13 cellular contexts compared by ENCODE assay signal in the genomic region with DNA sequence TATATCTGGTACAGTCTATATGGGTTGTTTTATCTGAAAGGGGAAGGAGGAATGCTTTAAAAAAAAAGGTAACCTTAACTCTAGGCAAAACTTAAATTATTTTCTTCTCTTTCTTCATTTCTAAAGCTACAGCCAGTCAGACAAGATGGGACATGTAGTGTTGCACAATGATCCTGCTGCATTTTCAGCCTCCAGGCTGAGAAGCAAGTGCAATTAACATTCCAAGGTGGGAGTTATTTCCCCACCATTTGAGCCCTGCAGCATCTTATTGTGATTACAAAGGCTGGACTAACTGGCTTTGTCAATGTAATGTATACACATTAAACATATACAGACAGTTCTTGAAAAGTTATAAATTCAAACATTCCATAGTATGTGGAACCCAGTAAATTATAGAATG. TPM values are rescaled to one million over a fixed set of nuclear protein-coding genes. Genes with fewer than 3 reads are reported as not detected.
DNase-seq lines count a peak whose midpoint lies in the region; ATAC-seq, FAIRE-seq and TF ChIP-seq lines count a peak whose summit lies in the region.
"Had no signal": no experiment of that assay in that cellular context is flagged by ENCODE, and none has a peak within 500 bp of the region (broad histone marks: within the 10 kb centered on the region; RNA-seq: fewer than 3 reads in every experiment).

No MANE protein-coding gene starts in this region.

- H3K27me3 ChIP-seq in HepG2 (ENCODE audit: control insufficient read depth in 1 of 2, insufficient read depth in 2 of 2, low read length in 2 of 2), result no peaks in the 10 kb centered on the region
- H3K27me3 ChIP-seq in right lobe of liver, result no peaks in the 10 kb centered on the region
- no peaks in the 10 kb centered on the region for H3K27me3 ChIP-seq in RWPE2 (ENCODE audit: insufficient read depth, poor library complexity, severe bottlenecking)
- H3K27me3 ChIP-seq: transverse colon had no signal

- H3K36me3 ChIP-seq in HepG2 (replicated peaks in 1 of 2; ENCODE audit: control insufficient read depth in 1 of 2, insufficient read depth in 2 of 2, low read length in 2 of 2) (no peaks in the 10 kb centered on the region), right lobe of liver (no peaks in the 10 kb centered on the region), RWPE2 (ENCODE audit: low read depth) (no peaks in the 10 kb centered on the region)
- H3K36me3 ChIP-seq: transverse colon had no signal

- H4K20me1 ChIP-seq in HepG2 (ENCODE audit: insufficient read depth, low read length), result no peaks in the 10 kb centered on the region

- TF ChIP-seq CTCF in HepG2 (CRISPR knock-in tag; IDR thresholded peaks at IDR 0.05), result no peak
- TF ChIP-seq CTCF in right lobe of liver (IDR thresholded peaks at IDR 0.05), result no peak
- no peak for TF ChIP-seq CTCF in RWPE2 (IDR thresholded peaks at IDR 0.05; ENCODE audit: poor library complexity, severe bottlenecking)
- TF ChIP-seq CTCF in fibroblast of the aortic adventitia (IDR thresholded peaks at IDR 0.05; ENCODE audit: insufficient read depth, low read length), result no peak

- H3K9me3 ChIP-seq in HepG2 (ENCODE audit: low read length) (no peaks in the 10 kb centered on the region), right lobe of liver (no peaks in the 10 kb centered on the region), RWPE2 (ENCODE audit: severe bottlenecking) (no peaks in the 10 kb centered on the region)
- H3K9me3 ChIP-seq: transverse colon had no signal

- POLR2A ChIA-PET in HepG2 (lab: Yijun Ruan, JAX), result no interaction called here

- intact Hi-C loops in HepG2 (cut with micrococcal nuclease; ENCODE audit: unreplicated experiment) (no loop called here), right lobe of liver (cut with DNase I) (no loop called here)

- TF ChIP-seq EP300 in HepG2 (IDR thresholded peaks at IDR 0.05; ENCODE audit: low read depth in 2 of 2, low read length in 2 of 2), result no peak
- no peak for TF ChIP-seq EP300 in HepG2 (CRISPR knock-in tag; IDR thresholded peaks at IDR 0.05; ENCODE audit: borderline replicate concordance)

- H3K9ac ChIP-seq in HepG2 (ENCODE audit: insufficient read depth, low read depth, low read length), result no peak overlapping the region
- H3K9ac ChIP-seq: parathyroid adenoma had no signal

- TF ChIP-seq RAD21 in HepG2 (CRISPR knock-in tag; IDR thresholded peaks at IDR 0.05), result no peak

- BruUV-seq in HepG2 (replicated peaks; lab: Mats Ljungman, UMichigan), result no TSS peak

- DNase-seq in HepG2 (ENCODE audit: low spot score) (no peak), right lobe of liver (no peak), RWPE2 (ENCODE audit: low spot score) (peak; percentile 67), fibroblast of the aortic adventitia (ENCODE audit: low read depth) (peak; percentile 49), activated gamma-delta T cell (lab: John Stamatoyannopoulos, UW) (no peak), mucosa of gallbladder (ENCODE audit: low spot score) (no peak)
- DNase-seq: activated naive CD4-positive, alpha-beta T cell treated with anti-CD3 and anti-CD28 coated beads, Interleukin-2, amount 50 U/mL, for 16 hours; DMS53; NCI-H1417; transverse colon had no signal

- H3K4me1 ChIP-seq in HepG2 (ENCODE audit: insufficient read depth, low read length) (peaks cover 15% of the 10 kb centered on the region), right lobe of liver (no peaks in the 10 kb centered on the region), RWPE2 (ENCODE audit: insufficient read depth, poor library complexity, severe bottlenecking) (peaks cover 43% of the 10 kb centered on the region)
- H3K4me1 ChIP-seq: parathyroid adenoma had no signal

- no peak overlapping the region for H2AFZ ChIP-seq in HepG2 (ENCODE audit: low read length)
- H2AFZ ChIP-seq: parathyroid adenoma had no signal

- no peaks in the 10 kb centered on the region for H3K79me2 ChIP-seq in HepG2 (ENCODE audit: insufficient read depth, low read length)
- H3K79me2 ChIP-seq: parathyroid adenoma had no signal

- H3K4me2 ChIP-seq in HepG2 (ENCODE audit: low read depth, low read length), result no peak overlapping the region

- ATAC-seq in HepG2 (no peak), right lobe of liver (no peak), RWPE2 (ENCODE audit: low read depth) (peak; percentile 82), GM18498 (IDR thresholded peaks at IDR 0.05; ENCODE audit: unreplicated experiment) (no peak), HG02642 (IDR thresholded peaks at IDR 0.05; ENCODE audit: poor library complexity, unreplicated experiment) (no peak)

- H3K4me3 ChIP-seq in HepG2 (replicated peaks in 1 of 3; ENCODE audit: insufficient read depth in 1 of 3, low read depth in 2 of 3, low read length in 3 of 3) (no peak overlapping the region), right lobe of liver (no peak overlapping the region), RWPE2 (ENCODE audit: severe bottlenecking) (no peak overlapping the region), fibroblast of the aortic adventitia (ENCODE audit: low read depth, low read length) (no peak overlapping the region)
- H3K4me3 ChIP-seq: transverse colon had no signal

- in situ Hi-C loops in HepG2 (cut with HindIII; ENCODE audit: extremely low pct_ligation_motif_present, low pct_unique_long_range_greater_than_20kb), result no loop called here

- TF ChIP-seq POLR2A in HepG2 (IDR thresholded peaks at IDR 0.05; ENCODE audit: insufficient read depth in 1 of 2, low read depth in 2 of 2, low read length in 2 of 2) (no peak), right lobe of liver (IDR thresholded peaks at IDR 0.05) (no peak)

- H3K27ac ChIP-seq in HepG2 (ENCODE audit: extremely low read length, insufficient read depth, low read length), result no peak overlapping the region
- H3K27ac ChIP-seq in right lobe of liver, result no peak overlapping the region
- H3K27ac ChIP-seq in RWPE2 (ENCODE audit: poor library complexity, severe bottlenecking), result peak overlapping the region; percentile 85
- H3K27ac ChIP-seq: parathyroid adenoma, transverse colon had no signal

- FAIRE-seq in HepG2 (lab: Jason Lieb, UNC), result no peak

- CTCF ChIA-PET in HepG2 (lab: Yijun Ruan, JAX; ENCODE audit: low intra/inter-chr PET ratio, low total read pairs), result no interaction called here

TF ChIP-seq in HepG2, 621 proteins besides CTCF, POLR2A, EP300 and RAD21 (continues in another document):
- TF ChIP-seq CEBPB (IDR thresholded peaks at IDR 0.05; ENCODE audit: borderline replicate concordance, low read depth, low read length), result peak; percentile 57; the same call in 1 of the 2 replicates
- no peak for TF ChIP-seq ZEB1 (IDR thresholded peaks at IDR 0.05; ENCODE audit: insufficient replicate concordance, low read depth)
- no peak for TF ChIP-seq ZNF441 (CRISPR knock-in tag; IDR thresholded peaks at IDR 0.05; ENCODE audit: borderline replicate concordance)
- TF ChIP-seq, protein P1, sequence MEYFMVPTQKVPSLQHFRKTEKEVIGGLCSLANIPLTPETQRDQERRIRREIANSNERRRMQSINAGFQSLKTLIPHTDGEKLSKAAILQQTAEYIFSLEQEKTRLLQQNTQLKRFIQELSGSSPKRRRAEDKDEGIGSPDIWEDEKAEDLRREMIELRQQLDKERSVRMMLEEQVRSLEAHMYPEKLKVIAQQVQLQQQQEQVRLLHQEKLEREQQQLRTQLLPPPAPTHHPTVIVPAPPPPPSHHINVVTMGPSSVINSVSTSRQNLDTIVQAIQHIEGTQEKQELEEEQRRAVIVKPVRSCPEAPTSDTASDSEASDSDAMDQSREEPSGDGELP (IDR thresholded peaks at IDR 0.05; ENCODE audit: borderline replicate concordance, low read depth), result no peak
- TF ChIP-seq, protein P2, sequence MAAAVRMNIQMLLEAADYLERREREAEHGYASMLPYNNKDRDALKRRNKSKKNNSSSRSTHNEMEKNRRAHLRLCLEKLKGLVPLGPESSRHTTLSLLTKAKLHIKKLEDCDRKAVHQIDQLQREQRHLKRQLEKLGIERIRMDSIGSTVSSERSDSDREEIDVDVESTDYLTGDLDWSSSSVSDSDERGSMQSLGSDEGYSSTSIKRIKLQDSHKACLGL (CRISPR knock-in tag; IDR thresholded peaks at IDR 0.05), result no peak
- TF ChIP-seq, protein P3, sequence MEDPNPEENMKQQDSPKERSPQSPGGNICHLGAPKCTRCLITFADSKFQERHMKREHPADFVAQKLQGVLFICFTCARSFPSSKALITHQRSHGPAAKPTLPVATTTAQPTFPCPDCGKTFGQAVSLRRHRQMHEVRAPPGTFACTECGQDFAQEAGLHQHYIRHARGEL (CRISPR knock-in tag; IDR thresholded peaks at IDR 0.05), result no peak

RNA-seq across cellular contexts. Expression of a gene that starts 22.6 kb away (rescaled TPM):
- total RNA-seq in HepG2 (2016; rRNA removed; fragmentation: Illumina TruSeq; extraction: Trizol) (21.5 and 35.4 TPM in 2 replicates), right lobe of liver (10 to 100 TPM; 26.6 to 35.3 (median 30.0) TPM), fibroblast of the aortic adventitia (ENCODE audit: low replicate concordance) (59.3 and 79.7 TPM in 2 replicates), mucosa of gallbladder (50.8 TPM)
- total RNA-seq in HepG2 (2016; cell fraction: cytosol; rRNA removed; fragmentation: Illumina TruSeq; extraction: Trizol; ENCODE audit: low read depth), result 17.1 and 28.3 TPM in 2 replicates
- total RNA-seq in HepG2 (2016; cell fraction: insoluble cytoplasmic fraction; rRNA removed; fragmentation: Illumina TruSeq; extraction: Trizol), result 18.5 and 33.9 TPM in 2 replicates
- total RNA-seq in HepG2 (2016; cell fraction: membrane; rRNA removed; fragmentation: Illumina TruSeq; extraction: Trizol), result 11.5 and 14.4 TPM in 2 replicates
- 47.7 and 52.4 TPM in 2 replicates for total RNA-seq in HepG2 (2016; cell fraction: nucleus; rRNA removed; fragmentation: Illumina TruSeq; extraction: Trizol)
- polyA plus RNA-seq in HepG2 (2011; rRNA removed), result 26.5 and 26.8 TPM in 2 replicates
- 14.5 and 21.4 TPM in 2 replicates for polyA plus RNA-seq in HepG2 (2011; cell fraction: cytosol; rRNA removed)
- polyA plus RNA-seq in HepG2 (2011; cell fraction: nucleus; rRNA removed), result 41.8 and 42.7 TPM in 2 replicates
- 15.1 and 18.4 TPM in 2 replicates for polyA plus RNA-seq in HepG2 (2012)
- polyA plus RNA-seq in HepG2 (2016; cell fraction: cytosol; fragmentation: Illumina TruSeq; extraction: Trizol; ENCODE audit: low read depth), result 0.50 and 0.57 TPM in 2 replicates
- 19.3 and 19.5 TPM in 2 replicates for polyA plus RNA-seq in HepG2 (2016; cell fraction: insoluble cytoplasmic fraction; fragmentation: Illumina TruSeq; extraction: Trizol; ENCODE audit: low read depth)
- 1.2 and 1.3 TPM in 2 replicates for polyA plus RNA-seq in HepG2 (2016; cell fraction: membrane; fragmentation: Illumina TruSeq; extraction: Trizol; ENCODE audit: low read depth)
- polyA plus RNA-seq in HepG2 (2016; cell fraction: nucleus; fragmentation: Illumina TruSeq; extraction: Trizol; ENCODE audit: insufficient read depth, low read depth), result 19.1 and 25.9 TPM in 2 replicates
- 108 and 118 TPM in 2 replicates for polyA minus RNA-seq in HepG2 (2011; rRNA and poly(A)+ RNA removed; ENCODE audit: low replicate concordance)
- polyA minus RNA-seq in HepG2 (2011; cell fraction: cytosol; rRNA and poly(A)+ RNA removed), result 59.6 and 76.9 TPM in 2 replicates
- polyA minus RNA-seq in HepG2 (2011; cell fraction: nucleus; rRNA and poly(A)+ RNA removed), result 229 and 246 TPM in 2 replicates

Comparison
In these comparisons a context has a peak if more than half of its experiments do, and no peak if none do; other contexts are left out.
1. DNase-seq: peak in RWPE2 (single experiment) and fibroblast of the aortic adventitia (single experiment); none in HepG2 (single experiment), right lobe of liver (0 of 3), activated gamma-delta T cell (single experiment) and mucosa of gallbladder (single experiment).